Comparison of ENCODE assay signal across 9 cellular contexts in genomic region chr11:8684600-8685290, GRCh38. TPM values are rescaled to one million over a fixed set of nuclear protein-coding genes. Genes with fewer than 3 reads are reported as not detected.
A peak's percentile ranks its signal among the peaks of the same experiment; 100 is the strongest.
DNase-seq lines count a peak whose midpoint lies in the region; TF ChIP-seq lines count a peak whose summit lies in the region.
"Had no signal": no experiment of that assay in that cellular context is flagged by ENCODE, and none has a peak within 500 bp of the region (broad histone marks: within the 10 kb centered on the region; RNA-seq: fewer than 3 reads in every experiment).

No MANE protein-coding gene starts in this region.

- no peak overlapping the region for H4K8ac ChIP-seq in H9 (replicated peaks; ENCODE audit: insufficient read length, low read depth, low read length)

- H3K9me3 Mint-ChIP-seq in H9 = peaks cover 0 to 4% of the 10 kb centered on the region in 2 experiments; a peak in 1 of 5 replicates
- H3K9me3 Mint-ChIP-seq in activated naive CD8-positive, alpha-beta T cell treated with anti-CD3 and anti-CD28 coated beads for 36 hours = peaks cover 4% of the 10 kb centered on the region
- no peaks in the 10 kb centered on the region for H3K9me3 Mint-ChIP-seq in immature natural killer cell

- no peak overlapping the region for H2AK5ac ChIP-seq in H9 (ENCODE audit: insufficient read length, low read length)

- H2BK5ac ChIP-seq in H9 (ENCODE audit: insufficient read length, low read length) = no peak overlapping the region

- no peak overlapping the region for H3K23ac ChIP-seq in H9 (ENCODE audit: insufficient read length, low read depth, low read length)

- H3K9me3 ChIP-seq in H9 (ENCODE audit: control insufficient read depth, low read depth, low read length) = no peaks in the 10 kb centered on the region

- H3K4me1 ChIP-seq in H9 (ENCODE audit: insufficient read depth, low read length) = peaks cover 3% of the 10 kb centered on the region

- peak overlapping the region; percentile 98 for H3K9ac ChIP-seq in H9 (ENCODE audit: extremely low read depth, insufficient read length, low read length)

- H3K14ac ChIP-seq in H9 (ENCODE audit: insufficient read depth, low read length) = no peak overlapping the region

- peaks cover 10% of the 10 kb centered on the region; the same call in 1 of the 2 replicates for H3K79me2 ChIP-seq in H9 (ENCODE audit: insufficient read depth, low read length)

- H3K4me1 Mint-ChIP-seq in H9 = peaks cover 50 to 51% of the 10 kb centered on the region in 2 experiments
- H3K4me1 Mint-ChIP-seq in activated naive CD8-positive, alpha-beta T cell treated with anti-CD3 and anti-CD28 coated beads for 36 hours = peaks cover 65% of the 10 kb centered on the region
- H3K4me1 Mint-ChIP-seq in immature natural killer cell = peaks cover 69 to 79% of the 10 kb centered on the region in 2 donors

- H4K5ac ChIP-seq in H9 (ENCODE audit: insufficient read length, low read depth, low read length) = no peak overlapping the region

- H3K79me1 ChIP-seq in H9 (ENCODE audit: insufficient read depth, low read depth, low read length, poor library complexity, severe bottlenecking) = no peaks in the 10 kb centered on the region

- H3K27me3 ChIP-seq in H9 (ENCODE audit: insufficient read depth, low read length) = no peaks in the 10 kb centered on the region

- no peak overlapping the region for H3K18ac ChIP-seq in H9 (ENCODE audit: insufficient read length, low read depth, low read length)

- no peaks in the 10 kb centered on the region; the same call in 1 of the 2 replicates for H3K27me3 Mint-ChIP-seq in H9 (ENCODE audit: low read depth)
- H3K27me3 Mint-ChIP-seq in activated naive CD8-positive, alpha-beta T cell treated with anti-CD3 and anti-CD28 coated beads for 36 hours = no peaks in the 10 kb centered on the region
- peaks cover 12 to 24% (median 23%) of the 10 kb centered on the region in 3 donors for H3K27me3 Mint-ChIP-seq in immature natural killer cell (ENCODE audit: low read depth in 3 of 3)

- H2AFZ ChIP-seq in H9 (ENCODE audit: low read length) = no peak overlapping the region

- WGBS in H9 (ENCODE audit: extremely low coverage, insufficient read length, low lambda C conversion rate) = no CpG with 5 or more reads among the region's 6 CpGs

- H2BK20ac ChIP-seq in H9 (ENCODE audit: low read depth, low read length, poor library complexity, severe bottlenecking) = no peak overlapping the region

- H3K4me3 Mint-ChIP-seq in H9 (peak overlapping the region; percentile 90 to 96), immature natural killer cell (peak overlapping the region; percentile 93 to 96 (median 95))
- H3K4me3 Mint-ChIP-seq in activated naive CD8-positive, alpha-beta T cell treated with anti-CD3 and anti-CD28 coated beads for 36 hours = peak overlapping the region; percentile 96

- no peak overlapping the region for H3K4ac ChIP-seq in H9 (ENCODE audit: low read depth, low read length)

- no peak overlapping the region for H3T11ph ChIP-seq in H9 (ENCODE audit: low read length)

- H3K36me3 Mint-ChIP-seq in H9 (ENCODE audit: insufficient read depth in 1 of 3, low read depth in 3 of 3) (peaks cover 45 to 70% (median 53%) of the 10 kb centered on the region in 3 experiments), immature natural killer cell (peaks cover 17 to 19% (median 17%) of the 10 kb centered on the region in 3 donors)
- peaks cover 91% of the 10 kb centered on the region for H3K36me3 Mint-ChIP-seq in activated naive CD8-positive, alpha-beta T cell treated with anti-CD3 and anti-CD28 coated beads for 36 hours

- H3K56ac ChIP-seq in H9 (ENCODE audit: insufficient read length, low read depth, low read length) = no peak overlapping the region

- DNase-seq in H9 (no peak), immature natural killer cell (no peak), foreskin melanocyte (no peak), SKM-1 (lab: John Stamatoyannopoulos, UW; ENCODE audit: unreplicated experiment) (no peak), NCI-H1048 (lab: John Stamatoyannopoulos, UW) (no peak), NCI-H345 (lab: John Stamatoyannopoulos, UW) (no peak)
- DNase-seq in activated naive CD8-positive, alpha-beta T cell treated with anti-CD3 and anti-CD28 coated beads for 36 hours = no peak
- DNase-seq: NCI-H1105 treated with DMSO at 0.1 percent for 48 hours had no signal

- no peak overlapping the region for H2BK120ac ChIP-seq in H9 (ENCODE audit: low read depth, low read length, poor library complexity, severe bottlenecking)

- peak overlapping the region; percentile 53 to 99 (median 96); a peak in 6 of 7 replicates for H3K27ac Mint-ChIP-seq in H9
- H3K27ac Mint-ChIP-seq in activated naive CD8-positive, alpha-beta T cell treated with anti-CD3 and anti-CD28 coated beads for 36 hours = peak overlapping the region; percentile 98
- H3K27ac Mint-ChIP-seq in immature natural killer cell = peak overlapping the region; percentile 28 to 99 (median 94)

- no peaks in the 10 kb centered on the region for H4K20me1 ChIP-seq in H9 (ENCODE audit: control insufficient read depth, insufficient read depth, insufficient read length)

- no peak overlapping the region for H2BK15ac ChIP-seq in H9 (ENCODE audit: low read depth, low read length)

- H4K91ac ChIP-seq in H9 (ENCODE audit: insufficient read length, low read depth, low read length) = no peak overlapping the region

- H3K23me2 ChIP-seq in H9 (ENCODE audit: insufficient read length, low read depth, low read length, poor library complexity, severe bottlenecking) = peaks cover 13% of the 10 kb centered on the region

- TF ChIP-seq CTCF in 22Rv1 (IDR thresholded peaks at IDR 0.05) (no peak), H9 (conservative IDR thresholded peaks at IDR 0.05) (no peak)

- H3K4me2 ChIP-seq in H9 (ENCODE audit: insufficient read depth, insufficient read length, low read length) = peak overlapping the region; percentile 91

- H3K27ac ChIP-seq in 22Rv1 = peak overlapping the region; percentile 99
- no peak overlapping the region for H3K27ac ChIP-seq in H9 (ENCODE audit: insufficient read length, low read depth, low read length)

- no peak overlapping the region for H2BK12ac ChIP-seq in H9 (ENCODE audit: insufficient read length, low read depth, low read length)

RNA-seq across cellular contexts. Expression of gene RPL27A, which starts 2.2 kb away (rescaled TPM):
- total RNA-seq in H9 (2021) = 1,150 and 1,152 TPM in 2 replicates
- 1,000 to 10,000 TPM; 1,128 to 1,154 TPM for total RNA-seq in activated naive CD8-positive, alpha-beta T cell treated with anti-CD3 and anti-CD28 coated beads for 36 hours
- 1,000 to 10,000 TPM; 1,341 to 3,208 (median 1,820) TPM for polyA plus RNA-seq in immature natural killer cell

RNA-seq across cellular contexts. Expression of gene TRIM66, which starts 2.3 kb away (rescaled TPM):
- 2.0 and 2.1 TPM in 2 replicates for total RNA-seq in H9 (2021)
- 10 to 100 TPM; 22.2 to 23.0 TPM for total RNA-seq in activated naive CD8-positive, alpha-beta T cell treated with anti-CD3 and anti-CD28 coated beads for 36 hours
- under 1 TPM; 0.48 to 0.97 (median 0.55) TPM for polyA plus RNA-seq in immature natural killer cell
